ENCODE assay signal across 19 cellular contexts in genomic region chr12:107778383-107779015, GRCh38. TPM values are rescaled to one million over a fixed set of nuclear protein-coding genes. Genes with fewer than 3 reads are reported as not detected.
DNase-seq lines count a peak whose midpoint lies in the region; ATAC-seq and TF ChIP-seq lines count a peak whose summit lies in the region.
"Had no signal": no experiment of that assay in that cellular context is flagged by ENCODE, and none has a peak within 500 bp of the region (broad histone marks: within the 10 kb centered on the region; RNA-seq: fewer than 3 reads in every experiment).

No MANE protein-coding gene starts in this region.

- peaks cover 21% of the 10 kb centered on the region for H3K27me3 ChIP-seq in colonic mucosa

- no peak for TF ChIP-seq CTCF in colonic mucosa (IDR thresholded peaks at IDR 0.05)

- no peaks in the 10 kb centered on the region for H3K36me3 ChIP-seq in colonic mucosa
- H3K36me3 ChIP-seq: heart right ventricle, prostate gland had no signal

- no peak overlapping the region for H3K9ac ChIP-seq in colonic mucosa (ENCODE audit: low read depth in 2 of 2, low read length in 2 of 2)

- DNase-seq in Daoy (ENCODE audit: low read depth) (peak; percentile 37), MV-4-11 (lab: John Stamatoyannopoulos, UW) (peak; percentile 91), colonic mucosa (peak; percentile 50), pons (ENCODE audit: low spot score) (peak; percentile 36), NCI-H1105 treated with DMSO at 0.1 percent for 48 hours (lab: John Stamatoyannopoulos, UW) (no peak), hippocampal formation (lab: John Stamatoyannopoulos, UW) (no peak)
- DNase-seq: activated CD4-positive, alpha-beta T cell treated with anti-CD3 and anti-CD28 coated beads for 48 hours; activated naive CD8-positive, alpha-beta T cell treated with anti-CD3 and anti-CD28 coated beads, Interleukin-2, amount 10 ng/mL, durations not matched to agents 7 days and 5 days; DMS79 treated with DMSO at 0.1 percent for 48 hours; HCEC 1CT; NCI-H1048; NCI-H748 treated with DMSO at 0.1 percent for 48 hours; stimulated activated CD4-positive, alpha-beta T cell treated with anti-CD3 and anti-CD28 coated beads, Interleukin-12 subunit alpha, Interleukin-12 subunit beta, amount 100 ng/mL, for 4 hours; SW 1271 had no signal

- H3K27ac ChIP-seq in colonic mucosa, result no peak overlapping the region
- H3K27ac ChIP-seq: prostate gland had no signal

- no peak for ATAC-seq in HG03135 (IDR thresholded peaks at IDR 0.05; ENCODE audit: unreplicated experiment)
- ATAC-seq: activated T-helper 17 cell treated with anti-CD3 and anti-CD28 coated beads, Interleukin-2, amount 50 U/mL, for 72 hours had no signal

- intact Hi-C loops in colonic mucosa (cut with DNase I), result no loop called here

- H3K4me1 ChIP-seq in colonic mucosa, result no peaks in the 10 kb centered on the region
- H3K4me1 ChIP-seq: prostate gland had no signal

- H3K9me3 ChIP-seq in colonic mucosa, result no peaks in the 10 kb centered on the region
- H3K9me3 ChIP-seq: heart right ventricle, prostate gland had no signal

- H3K4me3 ChIP-seq in colonic mucosa, result no peak overlapping the region
- H3K4me3 ChIP-seq: heart right ventricle, prostate gland had no signal

RNA-seq across cellular contexts. Expression of gene ASCL4, which starts 4.0 kb away (rescaled TPM):
- total RNA-seq in Daoy (2014; rRNA removed; shearing (Covaris generic)), result not detected in 2 replicates
- total RNA-seq in colonic mucosa, result not detected
- total RNA-seq: activated naive CD8-positive, alpha-beta T cell treated with anti-CD3 and anti-CD28 coated beads, Interleukin-2, amount 10 ng/mL, durations not matched to agents 7 days and 5 days; activated T-helper 17 cell treated with anti-CD3 and anti-CD28 coated beads, Interleukin-2, amount 50 U/mL, for 72 hours; heart right ventricle; neural crest cell; prostate gland had no signal

RNA-seq across cellular contexts. Expression of gene PRDM4, which starts 17.6 kb away (rescaled TPM):
- total RNA-seq in Daoy (2014; rRNA removed; shearing (Covaris generic)), result 39.9 and 43.2 TPM in 2 replicates
- total RNA-seq in colonic mucosa, result 10 to 100 TPM; 32.7 to 36.1 TPM

Comparison
In these comparisons a context has a peak if more than half of its experiments do, and no peak if none do; other contexts are left out.
1. DNase-seq: peak in Daoy (single experiment), MV-4-11 (single experiment), colonic mucosa (single experiment) and pons (single experiment); none in NCI-H1105 treated with DMSO at 0.1 percent for 48 hours (single experiment) and hippocampal formation (0 of 2).